Comparison of ENCODE assay signal across 9 cellular contexts in genomic region chr18:7272268-7273049, GRCh38. TPM values are rescaled to one million over a fixed set of nuclear protein-coding genes. Genes with fewer than 3 reads are reported as not detected.
DNase-seq lines count a peak whose midpoint lies in the region; ATAC-seq and TF ChIP-seq lines count a peak whose summit lies in the region.
"Had no signal": no experiment of that assay in that cellular context is flagged by ENCODE, and none has a peak within 500 bp of the region (broad histone marks: within the 10 kb centered on the region; RNA-seq: fewer than 3 reads in every experiment).

No MANE protein-coding gene starts in this region.

- H3K4me1 ChIP-seq in Loucy (ENCODE audit: insufficient read depth, low read length, poor library complexity, severe bottlenecking), result no peaks in the 10 kb centered on the region
- H3K4me1 ChIP-seq in adipocyte (ENCODE audit: control insufficient read depth, insufficient read depth, low read length), result peaks cover 18% of the 10 kb centered on the region

- H3K4me3 ChIP-seq in Loucy (ENCODE audit: low read length, poor library complexity, severe bottlenecking), result no peak overlapping the region
- H3K4me3 ChIP-seq in adipocyte (ENCODE audit: low read length), result peak overlapping the region; percentile 39

- intact Hi-C loops in Right ventricle myocardium inferior (cut with DNase I), result loop anchor here (1.0 to 10.0 kb wide), 9 partner anchors 50 to 1208 kb away; partner anchors contain the start of gene PTPRM

- H3K9me3 ChIP-seq in Loucy (ENCODE audit: insufficient read depth, low read depth, low read length) (no peaks in the 10 kb centered on the region), adipocyte (ENCODE audit: control insufficient read depth, low read length) (no peaks in the 10 kb centered on the region)

- DNase-seq in CD1c-positive myeloid dendritic cell (ENCODE audit: extremely low spot score) (peak; percentile 59), adipocyte (ENCODE audit: low read depth) (peak; percentile 94), Right ventricle myocardium inferior (ENCODE audit: missing footprints) (peak; percentile 75), pons (ENCODE audit: low spot score) (peak; percentile 73), SIG-M5 treated with dmso at 0.1 percent for 504 hours (lab: John Stamatoyannopoulos, UW; ENCODE audit: unreplicated experiment) (no peak)

- no peaks in the 10 kb centered on the region for H3K79me2 ChIP-seq in Loucy (ENCODE audit: insufficient read depth, low read length)

- H3K9ac ChIP-seq in Loucy (ENCODE audit: low read depth, low read length, poor library complexity, severe bottlenecking) (no peak overlapping the region), adipocyte (ENCODE audit: low read length) (peak overlapping the region; percentile 56)

- H3F3A ChIP-seq in Loucy (ENCODE audit: low read depth), result no peaks in the 10 kb centered on the region

- TF ChIP-seq CTCF in Loucy (conservative IDR thresholded peaks at IDR 0.05; ENCODE audit: low read length), result peak; percentile 41

- H3K9me2 ChIP-seq in Loucy (replicated peaks; ENCODE audit: low read depth, low read length), result no peaks in the 10 kb centered on the region

- no peaks in the 10 kb centered on the region for H3K36me3 ChIP-seq in Loucy (ENCODE audit: insufficient read depth, low read length)
- no peaks in the 10 kb centered on the region for H3K36me3 ChIP-seq in adipocyte (ENCODE audit: control insufficient read depth, insufficient read depth, low read length, severe bottlenecking)

- H4K20me1 ChIP-seq in Loucy (ENCODE audit: insufficient read depth, low read length, poor library complexity, severe bottlenecking), result no peaks in the 10 kb centered on the region

- peak; percentile 80 for ATAC-seq in Right ventricle myocardium inferior
- ATAC-seq in GM18870 (IDR thresholded peaks at IDR 0.05; ENCODE audit: unreplicated experiment), result no peak
- no peak for ATAC-seq in GM21423 (IDR thresholded peaks at IDR 0.05; ENCODE audit: unreplicated experiment)

- no peaks in the 10 kb centered on the region for H3K27me3 ChIP-seq in Loucy (ENCODE audit: insufficient read depth, low read length, poor library complexity, severe bottlenecking)
- peaks cover 1% of the 10 kb centered on the region for H3K27me3 ChIP-seq in adipocyte (replicated peaks; ENCODE audit: control insufficient read depth, insufficient read depth, low read length)

- no peak overlapping the region for H3K4me2 ChIP-seq in Loucy (ENCODE audit: low read depth, low read length, poor library complexity, severe bottlenecking)

- H2AFZ ChIP-seq in Loucy (ENCODE audit: low read length), result no peak overlapping the region

RNA-seq across cellular contexts. Expression of gene LRRC30, which starts 41.6 kb away (rescaled TPM):
- total RNA-seq in Right ventricle myocardium inferior, result not detected
- total RNA-seq: mononuclear cell had no signal
